1 cellular context compared by ENCODE assay signal in genomic region chr12:70467908-70468733, GRCh38.
TF ChIP-seq lines count a peak whose summit lies in the region.

No MANE protein-coding gene starts in this region.

TF ChIP-seq in GM23338, 12 proteins besides CTCF, POLR2A, EP300 and RAD21 (continued from another document):
- TF ChIP-seq ZNF462 (CRISPR knock-in tag; IDR thresholded peaks at IDR 0.05): no peak
- TF ChIP-seq ETS1 (IDR thresholded peaks at IDR 0.05): no peak
- TF ChIP-seq EZH2 (IDR thresholded peaks at IDR 0.05; ENCODE audit: low read depth, unreplicated experiment): no peak
- TF ChIP-seq REST (IDR thresholded peaks at IDR 0.05; ENCODE audit: unreplicated experiment): no peak
